ENCODE assay signal across 16 cellular contexts in the genomic region with DNA sequence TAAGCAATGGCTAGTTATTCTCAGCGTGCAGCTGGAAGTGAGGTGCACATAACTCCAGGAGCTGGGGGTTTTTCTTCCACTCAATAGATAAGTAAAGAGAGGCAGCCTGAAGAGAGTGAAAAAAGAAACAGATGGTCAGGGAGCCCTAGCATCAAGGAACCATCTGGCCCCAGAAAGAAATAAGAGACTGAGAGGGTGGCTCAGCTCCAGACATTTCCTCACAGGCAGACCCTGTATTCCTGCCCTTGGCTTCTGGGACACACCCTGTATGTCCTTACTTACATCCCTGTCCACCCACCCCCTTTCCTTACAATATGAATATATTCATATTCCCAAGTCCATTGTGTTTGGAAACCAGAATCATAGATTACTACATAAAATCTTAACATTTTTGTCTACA. TPM values are rescaled to one million over a fixed set of nuclear protein-coding genes. Genes with fewer than 3 reads are reported as not detected.
DNase-seq lines count a peak whose midpoint lies in the region; ATAC-seq and TF ChIP-seq lines count a peak whose summit lies in the region.
"Had no signal": no experiment of that assay in that cellular context is flagged by ENCODE, and none has a peak within 500 bp of the region (broad histone marks: within the 10 kb centered on the region; RNA-seq: fewer than 3 reads in every experiment).

No MANE protein-coding gene starts in this region.

- H3K36me3 ChIP-seq in Caco-2 (ENCODE audit: control insufficient read depth, insufficient read depth, low read length) (no peaks in the 10 kb centered on the region), mesenchymal stem cell (ENCODE audit: control insufficient read depth in 1 of 2, insufficient read depth in 2 of 2, low read depth in 1 of 2, low read length in 2 of 2) (no peaks in the 10 kb centered on the region), SK-N-SH (replicated peaks in 1 of 2; ENCODE audit: control insufficient read depth in 1 of 2, insufficient read depth in 2 of 2, low read length in 1 of 2) (no peaks in the 10 kb centered on the region), colonic mucosa (no peaks in the 10 kb centered on the region)
- H3K36me3 ChIP-seq: BLaER1 had no signal

- H2AK5ac ChIP-seq in mesenchymal stem cell (ENCODE audit: low read length, severe bottlenecking), result peak overlapping the region; percentile 22

- H3K79me1 ChIP-seq in mesenchymal stem cell (replicated peaks; ENCODE audit: low read length, poor library complexity, severe bottlenecking), result no peaks in the 10 kb centered on the region

- H2BK15ac ChIP-seq in mesenchymal stem cell (ENCODE audit: low read depth, poor library complexity, severe bottlenecking), result no peak overlapping the region

- H3K4me3 Mint-ChIP-seq in Caco-2 (ENCODE audit: unreplicated experiment), result no peak overlapping the region
- H3K4me3 Mint-ChIP-seq: CD8-positive, alpha-beta memory T cell had no signal

- TF ChIP-seq CTCF in Caco-2 (IDR thresholded peaks at IDR 0.05; ENCODE audit: insufficient read depth in 1 of 2, low read depth in 1 of 2, low read length in 1 of 2, severe bottlenecking in 1 of 2, unreplicated experiment in 1 of 2) (no peak), SK-N-SH (IDR thresholded peaks at IDR 0.05) (no peak), colonic mucosa (IDR thresholded peaks at IDR 0.05) (no peak)

- peak overlapping the region; percentile 39 to 85 for H3K4ac ChIP-seq in mesenchymal stem cell (ENCODE audit: low read depth in 1 of 2, low read length in 2 of 2)

- H3K9me2 ChIP-seq in SK-N-SH, result no peaks in the 10 kb centered on the region

- no peak for TF ChIP-seq RAD21 in SK-N-SH (IDR thresholded peaks at IDR 0.05; ENCODE audit: low read length)

- H3K27me3 ChIP-seq in Caco-2 (replicated peaks; ENCODE audit: control insufficient read depth, insufficient read depth, low read length) (no peaks in the 10 kb centered on the region), mesenchymal stem cell (ENCODE audit: control insufficient read depth in 1 of 2, insufficient read depth in 1 of 2, low read length in 2 of 2) (peaks cover 0 to 15% of the 10 kb centered on the region in 2 experiments), SK-N-SH (ENCODE audit: insufficient read depth) (no peaks in the 10 kb centered on the region; the same call in 1 of the 2 replicates), colonic mucosa (no peaks in the 10 kb centered on the region)
- H3K27me3 ChIP-seq: BLaER1 had no signal

- intact Hi-C loops in Caco-2 (cut with micrococcal nuclease; ENCODE audit: unreplicated experiment), result no loop called here
- intact Hi-C loops in colonic mucosa (cut with DNase I), result no loop called here

- peaks cover 3% of the 10 kb centered on the region for H3K27me3 Mint-ChIP-seq in Caco-2 (ENCODE audit: insufficient read depth, unreplicated experiment)

- no peak for ATAC-seq in GM18868 (IDR thresholded peaks at IDR 0.05; ENCODE audit: unreplicated experiment)
- ATAC-seq: HepG2 had no signal

- no peak overlapping the region for H3K18ac ChIP-seq in mesenchymal stem cell (ENCODE audit: low read depth in 1 of 2, low read length in 2 of 2)

- H3K79me2 ChIP-seq in SK-N-SH (ENCODE audit: insufficient read depth), result no peaks in the 10 kb centered on the region

- no peak overlapping the region for H4K8ac ChIP-seq in mesenchymal stem cell (ENCODE audit: low read length)

- no peak overlapping the region for H3K14ac ChIP-seq in mesenchymal stem cell (ENCODE audit: low read length in 2 of 2)

- peak overlapping the region in 1 of 2 experiments; percentile 34 for H2BK12ac ChIP-seq in mesenchymal stem cell (ENCODE audit: low read length in 2 of 2)

- POLR2A ChIA-PET in Caco-2 (lab: Charles Lee), result no interaction called here
- POLR2A ChIA-PET in SK-N-SH (lab: Yijun Ruan, JAX), result no interaction called here

- H3K9ac ChIP-seq in mesenchymal stem cell (ENCODE audit: low read length) (no peak overlapping the region), SK-N-SH (no peak overlapping the region), colonic mucosa (ENCODE audit: low read depth in 2 of 2, low read length in 2 of 2) (no peak overlapping the region)
- H3K9ac ChIP-seq: BLaER1 had no signal

- H3K4me2 ChIP-seq in mesenchymal stem cell (ENCODE audit: low read length, poor library complexity, severe bottlenecking) (no peak overlapping the region), SK-N-SH (no peak overlapping the region)
- H3K4me2 ChIP-seq: BLaER1 had no signal

- H3K4me3 ChIP-seq in Caco-2 (ENCODE audit: low read depth, low read length) (no peak overlapping the region), mesenchymal stem cell (ENCODE audit: insufficient read depth in 1 of 2, low read depth in 1 of 2, low read length in 2 of 2) (no peak overlapping the region), SK-N-SH (ENCODE audit: low read depth in 2 of 2, low read length in 1 of 2) (no peak overlapping the region), colonic mucosa (no peak overlapping the region)
- H3K4me3 ChIP-seq: BLaER1 had no signal

- WGBS in mesenchymal stem cell, result 100% methylated on average over 1 of the region's 1 CpG
- 73% methylated on average over 1 of the region's 1 CpG for WGBS in SK-N-SH (ENCODE audit: low lambda C conversion rate)

- no peak overlapping the region for H2BK120ac ChIP-seq in mesenchymal stem cell (ENCODE audit: low read depth, low read length)

- H4K91ac ChIP-seq in mesenchymal stem cell (ENCODE audit: low read length), result no peak overlapping the region

- DNase-seq in Caco-2 (no peak), NCI-H1694 treated with DMSO at 0.1 percent for 48 hours (lab: John Stamatoyannopoulos, UW) (peak; percentile 22), NCI-H82 treated with DMSO at 0.1 percent for 48 hours (lab: John Stamatoyannopoulos, UW; ENCODE audit: unreplicated experiment) (peak; percentile 84), mesenchymal stem cell (no peak), SK-N-SH (no peak), NOMO-1 treated with dmso at 0.1 percent for 144 hours (lab: John Stamatoyannopoulos, UW; ENCODE audit: unreplicated experiment) (no peak), colonic mucosa (no peak)
- DNase-seq: CD8-positive, alpha-beta memory T cell; H7; KG1; NCI-H1048; NCI-H1436 treated with DMSO at 0.1 percent for 48 hours; SHP77 had no signal

- peak overlapping the region; percentile 28 for H3K27ac Mint-ChIP-seq in Caco-2 (ENCODE audit: unreplicated experiment)
- H3K27ac Mint-ChIP-seq: CD8-positive, alpha-beta memory T cell had no signal

- H3K9me3 ChIP-seq in Caco-2 (no peaks in the 10 kb centered on the region), mesenchymal stem cell (ENCODE audit: control insufficient read depth, low read length) (no peaks in the 10 kb centered on the region), SK-N-SH (no peaks in the 10 kb centered on the region), colonic mucosa (no peaks in the 10 kb centered on the region)
- H3K9me3 ChIP-seq: BLaER1 had no signal

- no peaks in the 10 kb centered on the region for H3F3A ChIP-seq in SK-N-SH (replicated peaks; ENCODE audit: insufficient read depth)

- H2BK5ac ChIP-seq in mesenchymal stem cell (ENCODE audit: low read depth, low read length, poor library complexity, severe bottlenecking), result no peak overlapping the region

- no peak overlapping the region for H2AFZ ChIP-seq in mesenchymal stem cell (ENCODE audit: low read depth, low read length)
- H2AFZ ChIP-seq in SK-N-SH (ENCODE audit: low read depth), result no peak overlapping the region

- H3K23ac ChIP-seq in mesenchymal stem cell (ENCODE audit: low read length in 2 of 2), result no peak overlapping the region

- no peaks in the 10 kb centered on the region for H4K20me1 ChIP-seq in SK-N-SH (ENCODE audit: insufficient read depth)
- H4K20me1 ChIP-seq: BLaER1 had no signal

- H3K4me1 Mint-ChIP-seq in Caco-2 (ENCODE audit: low read depth, unreplicated experiment), result peaks cover 23% of the 10 kb centered on the region
- H3K4me1 Mint-ChIP-seq: CD8-positive, alpha-beta memory T cell had no signal

- H3K9me3 Mint-ChIP-seq in Caco-2 (ENCODE audit: unreplicated experiment), result no peaks in the 10 kb centered on the region
- H3K9me3 Mint-ChIP-seq: CD8-positive, alpha-beta memory T cell had no signal

- no peak for TF ChIP-seq EP300 in SK-N-SH (IDR thresholded peaks at IDR 0.05; ENCODE audit: borderline replicate concordance in 1 of 2, low read depth in 1 of 2, low read length in 1 of 2)

- H3K36me3 Mint-ChIP-seq in Caco-2 (ENCODE audit: insufficient read depth, unreplicated experiment), result no peaks in the 10 kb centered on the region
- H3K36me3 Mint-ChIP-seq: CD8-positive, alpha-beta memory T cell had no signal

- CTCF ChIA-PET in Caco-2 (lab: Charles Lee), result no interaction called here
- CTCF ChIA-PET in SK-N-SH (lab: Yijun Ruan, JAX), result interaction anchor here (1.9 kb wide), 1 partner anchor 14 kb away, joined by 4 read pairs; no protein-coding TSS in a partner anchor

- BruUV-seq in Caco-2 (replicated peaks; lab: Mats Ljungman, UMichigan), result no TSS peak

- H3K4me1 ChIP-seq in Caco-2 (peaks cover 38% of the 10 kb centered on the region), mesenchymal stem cell (ENCODE audit: control insufficient read depth, insufficient read depth, low read depth, low read length) (peaks cover 5% of the 10 kb centered on the region), SK-N-SH (ENCODE audit: control insufficient read depth in 1 of 2, insufficient read depth in 2 of 2, low read depth in 1 of 2, low read length in 1 of 2) (peaks cover 3 to 7% of the 10 kb centered on the region in 2 experiments; a peak in 2 of 4 replicates), colonic mucosa (no peaks in the 10 kb centered on the region)
- H3K4me1 ChIP-seq: BLaER1 had no signal

- H3K27ac ChIP-seq in mesenchymal stem cell (ENCODE audit: low read length, poor library complexity, severe bottlenecking) (no peak overlapping the region), SK-N-SH (ENCODE audit: low read depth in 2 of 2, low read length in 1 of 2) (no peak overlapping the region), colonic mucosa (no peak overlapping the region)
- H3K27ac ChIP-seq: BLaER1 had no signal

TF ChIP-seq in SK-N-SH, 30 proteins besides CTCF, POLR2A, EP300 and RAD21:
- no peak for TF ChIP-seq GABPA (IDR thresholded peaks at IDR 0.05; ENCODE audit: low read depth)
- no peak for TF ChIP-seq NRF1 (IDR thresholded peaks at IDR 0.05; ENCODE audit: low read depth, low read length)
- TF ChIP-seq FOXJ3 (CRISPR knock-in tag; IDR thresholded peaks at IDR 0.05), result no peak

RNA-seq across cellular contexts. Expression of gene SLC35G1, which starts 21.0 kb away (rescaled TPM):
- total RNA-seq in Caco-2 (2022) (10.6 and 11.0 TPM in 2 replicates), colonic mucosa (10 to 100 TPM; 13.4 TPM)
- polyA plus RNA-seq in mesenchymal stem cell (2013, experiment 1 of 2), result 14.5 TPM
- 15.7 TPM for polyA plus RNA-seq in mesenchymal stem cell (2013, experiment 2 of 2)
- polyA plus RNA-seq in SK-N-SH (2012; rRNA removed), result 5.1 and 7.3 TPM in 2 replicates
- 7.1 and 7.2 TPM in 2 replicates for polyA plus RNA-seq in SK-N-SH (2012; cell fraction: cytosol; rRNA removed)
- polyA plus RNA-seq in SK-N-SH (2012; cell fraction: nucleus; rRNA removed), result 6.9 and 7.4 TPM in 2 replicates

Comparison
In these comparisons a context has a peak if more than half of its experiments do, and no peak if none do; other contexts are left out.
1. DNase-seq: peak in NCI-H1694 treated with DMSO at 0.1 percent for 48 hours (single experiment) and NCI-H82 treated with DMSO at 0.1 percent for 48 hours (single experiment); none in Caco-2 (0 of 2), mesenchymal stem cell (single experiment), SK-N-SH (single experiment), NOMO-1 treated with dmso at 0.1 percent for 144 hours (single experiment) and colonic mucosa (single experiment).